Comparison of ENCODE assay signal across 3 cellular contexts in the genomic region with DNA sequence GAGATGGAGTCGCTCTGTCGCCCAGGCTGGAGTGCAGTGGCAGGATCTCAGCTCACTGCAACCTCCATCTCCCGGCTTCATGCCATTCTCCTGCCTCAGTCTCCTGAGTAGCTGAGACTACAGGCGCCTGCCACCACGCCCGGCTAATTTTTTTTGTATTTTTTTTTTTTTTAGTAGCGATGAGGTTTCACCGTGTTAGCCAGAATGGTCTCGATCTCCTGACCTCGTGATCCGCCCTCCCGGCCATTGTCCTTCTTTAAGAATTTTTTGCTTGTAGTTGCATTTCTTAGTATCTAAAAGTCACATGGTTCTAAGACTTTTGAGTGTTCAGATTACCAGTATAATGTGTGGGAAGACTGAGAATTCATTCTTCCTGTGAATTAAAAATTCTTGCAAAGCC. TPM values are rescaled to one million over a fixed set of nuclear protein-coding genes. Genes with fewer than 3 reads are reported as not detected.
"Had no signal": no experiment of that assay in that cellular context is flagged by ENCODE, and none has a peak within 500 bp of the region (broad histone marks: within the 10 kb centered on the region; RNA-seq: fewer than 3 reads in every experiment).

No MANE protein-coding gene starts in this region.

RNA-seq across cellular contexts. Expression of gene PTGIS, which starts 2.9 kb away (rescaled TPM):
- total RNA-seq: activated naive CD4-positive, alpha-beta T cell treated with anti-CD3 and anti-CD28 coated beads for 36 hours; natural killer cell had no signal
- polyA plus RNA-seq: mammary epithelial cell had no signal
